ENCODE assay signal across 8 cellular contexts in genomic region chr14:95265106-95266094, GRCh38. TPM values are rescaled to one million over a fixed set of nuclear protein-coding genes. Genes with fewer than 3 reads are reported as not detected.
A peak's percentile ranks its signal among the peaks of the same experiment; 100 is the strongest.
DNase-seq lines count a peak whose midpoint lies in the region; ATAC-seq, FAIRE-seq and TF ChIP-seq lines count a peak whose summit lies in the region.

No MANE protein-coding gene starts in this region.

- TF ChIP-seq CTCF in GM06990 (IDR thresholded peaks at IDR 0.05; ENCODE audit: insufficient read depth, low read length, poor library complexity, severe bottlenecking): no peak
- TF ChIP-seq CTCF in bronchial epithelial cell (IDR thresholded peaks at IDR 0.05; ENCODE audit: insufficient read depth, low read length, severe bottlenecking): no peak
- no peak for TF ChIP-seq CTCF in lung (IDR thresholded peaks at IDR 0.05; ENCODE audit: control extremely low read depth, extremely low read depth)

- H3K4me1 ChIP-seq in lung (ENCODE audit: control insufficient read depth in 2 of 2, insufficient read depth in 2 of 2, low read length in 2 of 2) (peaks cover 10% of the 10 kb centered on the region in 2 donors), subcutaneous abdominal adipose tissue (ENCODE audit: control insufficient read depth in 5 of 5, insufficient read depth in 5 of 5, low read length in 5 of 5) (peaks cover 1 to 24% (median 17%) of the 10 kb centered on the region in 5 donors)

- H3K27me3 ChIP-seq in GM06990 (replicated peaks; ENCODE audit: control insufficient read depth, insufficient read depth, low read length): no peaks in the 10 kb centered on the region
- no peaks in the 10 kb centered on the region for H3K27me3 ChIP-seq in bronchial epithelial cell (ENCODE audit: control insufficient read depth, insufficient read depth, low read length)
- no peaks in the 10 kb centered on the region for H3K27me3 ChIP-seq in lung (ENCODE audit: control insufficient read depth, insufficient read depth)
- H3K27me3 ChIP-seq in subcutaneous abdominal adipose tissue (ENCODE audit: control insufficient read depth in 5 of 5, insufficient read depth in 4 of 5, low read length in 5 of 5): no peaks in the 10 kb centered on the region

- H3K4me3 ChIP-seq in GM06990 (replicated peaks; ENCODE audit: low read depth, low read length) (peak overlapping the region; percentile 18), bronchial epithelial cell (ENCODE audit: low read depth, low read length) (no peak overlapping the region), lung (no peak overlapping the region), subcutaneous abdominal adipose tissue (ENCODE audit: low read depth in 1 of 5, low read length in 5 of 5) (no peak overlapping the region)

- no peaks in the 10 kb centered on the region for H3K9me3 ChIP-seq in lung (ENCODE audit: control insufficient read depth in 2 of 2, insufficient read depth in 1 of 2, low read length in 1 of 2)
- H3K9me3 ChIP-seq in subcutaneous abdominal adipose tissue (ENCODE audit: control insufficient read depth in 5 of 5, low read length in 5 of 5): no peaks in the 10 kb centered on the region

- WGBS in lung, 2 donors: 46 to 58% methylated on average over 12 of the region's 12 CpGs

- peak overlapping the region in 1 of 5 donors; percentile 40 for H3K9ac ChIP-seq in subcutaneous abdominal adipose tissue (ENCODE audit: low read length in 5 of 5)

- peak overlapping the region; percentile 17 to 74 for H3K27ac ChIP-seq in lung (ENCODE audit: low read depth in 1 of 2, low read length in 1 of 2)
- peak overlapping the region; percentile 21 for H3K27ac ChIP-seq in subcutaneous abdominal adipose tissue (ENCODE audit: low read depth, low read length)

- H3K36me3 ChIP-seq in GM06990 (ENCODE audit: control insufficient read depth, insufficient read depth, low read length) (no peaks in the 10 kb centered on the region), bronchial epithelial cell (ENCODE audit: control insufficient read depth, insufficient read depth, low read length) (no peaks in the 10 kb centered on the region), lung (ENCODE audit: control insufficient read depth in 2 of 2, insufficient read depth in 2 of 2, low read length in 2 of 2) (no peaks in the 10 kb centered on the region), subcutaneous abdominal adipose tissue (ENCODE audit: control insufficient read depth in 5 of 5, insufficient read depth in 5 of 5, low read length in 5 of 5) (no peaks in the 10 kb centered on the region)

- ATAC-seq in GM21717 (IDR thresholded peaks at IDR 0.05; ENCODE audit: unreplicated experiment) (peak; percentile 92), lung (ENCODE audit: insufficient read depth, low FRiP score) (peak; percentile 85)

- DNase-seq in GM06990 (ENCODE audit: extremely low read depth, insufficient read length) (peak; percentile 79), HuH-7.5 (ENCODE audit: low spot score) (peak; percentile 29), SHP77 (lab: John Stamatoyannopoulos, UW) (peak; percentile 42 to 62), bronchial epithelial cell (ENCODE audit: low read depth) (peak; percentile 100), lung (ENCODE audit: low spot score) (peak; percentile 68), 8988T (no peak)

- FAIRE-seq in bronchial epithelial cell (lab: Jason Lieb, UNC): peak; percentile 91

RNA-seq across cellular contexts. Expression of gene CLMN, which starts 54.3 kb away (rescaled TPM):
- total RNA-seq in bronchial epithelial cell (2.2 and 3.9 TPM in 2 replicates), lung (10 to 100 TPM; 16.2 to 33.5 TPM)
- polyA plus RNA-seq in lung: 1 to 10 TPM; 4.5 to 7.2 TPM
